28 cellular contexts compared by ENCODE assay signal in the genomic region with DNA sequence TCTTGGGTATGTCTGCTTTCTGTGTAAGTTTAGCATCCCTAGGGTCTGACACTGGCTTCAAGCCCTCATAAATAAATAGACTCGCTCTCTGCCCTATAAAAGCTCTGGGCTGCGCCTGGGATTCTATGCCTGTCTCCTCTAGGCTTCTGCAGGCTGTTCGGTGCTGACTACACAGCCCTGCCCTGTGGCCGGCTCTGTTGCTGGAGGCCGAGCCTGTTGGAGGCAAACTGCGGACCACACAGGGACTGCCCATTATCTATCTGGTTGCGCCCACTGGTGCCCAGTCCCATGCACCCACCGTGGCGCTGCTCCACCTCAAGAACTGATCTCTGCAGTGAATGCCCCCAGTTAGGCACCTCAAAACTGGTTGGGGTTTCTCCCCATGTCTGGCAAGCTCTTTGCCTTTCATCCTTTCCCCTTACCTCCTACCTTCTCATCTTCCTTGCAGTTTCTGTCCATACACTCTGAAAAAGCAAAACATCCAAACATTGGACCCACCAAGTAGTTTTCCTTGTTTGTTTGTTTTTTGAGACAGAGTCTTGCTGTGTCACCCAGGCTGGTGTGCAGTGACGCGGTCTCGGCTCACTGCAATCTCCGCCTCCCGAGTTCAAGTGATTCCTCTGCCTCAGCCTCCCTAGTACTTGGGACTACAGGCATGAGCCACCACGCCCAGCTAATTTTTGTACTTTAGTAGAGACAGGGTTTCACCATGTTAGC.
DNase-seq lines count a peak whose midpoint lies in the region; ATAC-seq and FAIRE-seq lines count a peak whose summit lies in the region.
"Had no signal": no experiment of that assay in that cellular context is flagged by ENCODE, and none has a peak within 500 bp of the region (broad histone marks: within the 10 kb centered on the region; RNA-seq: fewer than 3 reads in every experiment).

No MANE protein-coding gene starts in this region.

- H3K27ac Mint-ChIP-seq in activated naive CD4-positive, alpha-beta T cell treated with anti-CD3 and anti-CD28 coated beads, Interleukin-2, amount 50 U/mL, for 24 hours = peak overlapping the region; percentile 37
- H3K27ac Mint-ChIP-seq in activated naive CD4-positive, alpha-beta T cell treated with anti-CD3 and anti-CD28 coated beads for 36 hours = no peak overlapping the region
- H3K27ac Mint-ChIP-seq: CD8-positive, alpha-beta T cell; IgD-negative memory B cell had no signal

- no peak for FAIRE-seq in small intestine (lab: Jason Lieb, UNC)
- FAIRE-seq: A204.1, GM12878, H1 had no signal

- H2BK5ac ChIP-seq in mesenchymal stem cell (ENCODE audit: low read depth, low read length, poor library complexity, severe bottlenecking) = no peak overlapping the region

- H3K4ac ChIP-seq in mesenchymal stem cell (ENCODE audit: low read depth in 1 of 2, low read length in 2 of 2) = no peak overlapping the region

- peaks cover 63% of the 10 kb centered on the region for H3K4me1 ChIP-seq in SJSA1 (replicated peaks)
- peaks cover 3% of the 10 kb centered on the region for H3K4me1 ChIP-seq in mesenchymal stem cell (ENCODE audit: control insufficient read depth, insufficient read depth, low read depth, low read length)
- H3K4me1 ChIP-seq in small intestine (ENCODE audit: control insufficient read depth in 2 of 2, insufficient read depth in 1 of 2, low read depth in 1 of 2, low read length in 1 of 2) = peaks cover 0 to 5% of the 10 kb centered on the region in 2 donors

- H3K27me3 ChIP-seq in SJSA1 (replicated peaks) = no peaks in the 10 kb centered on the region
- H3K27me3 ChIP-seq in mesenchymal stem cell (ENCODE audit: control insufficient read depth in 1 of 2, insufficient read depth in 1 of 2, low read length in 2 of 2) = peaks cover 20 to 57% of the 10 kb centered on the region in 2 experiments
- no peaks in the 10 kb centered on the region for H3K27me3 ChIP-seq in small intestine (ENCODE audit: control insufficient read depth in 2 of 2, insufficient read depth in 2 of 2, low read length in 2 of 2)

- H3K27ac ChIP-seq in SJSA1 (peak overlapping the region; percentile 95), mesenchymal stem cell (ENCODE audit: low read length, poor library complexity, severe bottlenecking) (no peak overlapping the region), small intestine (ENCODE audit: low read depth in 1 of 2, low read length in 1 of 2) (no peak overlapping the region)
- H3K27ac ChIP-seq: C4-2B, HL-60, KMS-11, PC-9, SK-N-MC had no signal

- H3K4me3 Mint-ChIP-seq in activated naive CD4-positive, alpha-beta T cell treated with anti-CD3 and anti-CD28 coated beads, Interleukin-2, amount 50 U/mL, for 24 hours = no peak overlapping the region
- no peak overlapping the region for H3K4me3 Mint-ChIP-seq in activated naive CD4-positive, alpha-beta T cell treated with anti-CD3 and anti-CD28 coated beads for 36 hours
- H3K4me3 Mint-ChIP-seq: CD8-positive, alpha-beta T cell; IgD-negative memory B cell had no signal

- peak overlapping the region; percentile 28 to 86 for H2BK12ac ChIP-seq in mesenchymal stem cell (ENCODE audit: low read length in 2 of 2)

- H4K91ac ChIP-seq in mesenchymal stem cell (ENCODE audit: low read length) = peak overlapping the region; percentile 29

- no peaks in the 10 kb centered on the region for H3K9me3 ChIP-seq in SJSA1 (replicated peaks)
- H3K9me3 ChIP-seq in mesenchymal stem cell (ENCODE audit: control insufficient read depth, low read length) = no peaks in the 10 kb centered on the region
- no peaks in the 10 kb centered on the region for H3K9me3 ChIP-seq in small intestine (ENCODE audit: control insufficient read depth, low read depth)
- H3K9me3 ChIP-seq: Caco-2 had no signal

- H3K9ac ChIP-seq in mesenchymal stem cell (ENCODE audit: low read length) = no peak overlapping the region
- H3K9ac ChIP-seq: KMS-11 had no signal

- no peak for DNase-seq in activated naive CD4-positive, alpha-beta T cell treated with anti-CD3 and anti-CD28 coated beads for 36 hours
- peak; percentile 95 to 98 for DNase-seq in SJSA1 (ENCODE audit: low read depth in 1 of 2, low spot score in 2 of 2)
- no peak for DNase-seq in mesenchymal stem cell
- no peak for DNase-seq in NCI-H2107 (lab: John Stamatoyannopoulos, UW)
- DNase-seq in small intestine = no peak
- DNase-seq: AML-193; Caco-2; CD8-positive, alpha-beta T cell; DMS79; EL; GDM1; HCEC 1CT; MM.1S; NCI-H2029 treated with DMSO at 0.1 percent for 48 hours; NCI-H2227 treated with DMSO at 0.1 percent for 48 hours; NCI-H526 treated with DMSO at 0.1 percent for 48 hours; PC-9; Right ventricle myocardium superior had no signal

- H3K4me3 ChIP-seq in SJSA1 (no peak overlapping the region), mesenchymal stem cell (ENCODE audit: insufficient read depth in 1 of 2, low read depth in 1 of 2, low read length in 2 of 2) (no peak overlapping the region), small intestine (ENCODE audit: low read depth in 1 of 2, low read length in 2 of 2) (no peak overlapping the region)
- H3K4me3 ChIP-seq: GM12878, PC-9, SK-N-MC had no signal

- no peak overlapping the region for H2AFZ ChIP-seq in mesenchymal stem cell (ENCODE audit: low read depth, low read length)
- H2AFZ ChIP-seq: PC-9 had no signal

- H3K9me3 Mint-ChIP-seq in activated naive CD4-positive, alpha-beta T cell treated with anti-CD3 and anti-CD28 coated beads, Interleukin-2, amount 50 U/mL, for 24 hours = no peaks in the 10 kb centered on the region
- H3K9me3 Mint-ChIP-seq in activated naive CD4-positive, alpha-beta T cell treated with anti-CD3 and anti-CD28 coated beads for 36 hours = no peaks in the 10 kb centered on the region
- H3K9me3 Mint-ChIP-seq: CD8-positive, alpha-beta T cell had no signal

- H2AK5ac ChIP-seq in mesenchymal stem cell (ENCODE audit: low read length, severe bottlenecking) = no peak overlapping the region

- H4K8ac ChIP-seq in mesenchymal stem cell (ENCODE audit: low read length) = no peak overlapping the region

- no peak overlapping the region for H2BK120ac ChIP-seq in mesenchymal stem cell (ENCODE audit: low read depth, low read length)

- peak overlapping the region; percentile 64 for H2BK15ac ChIP-seq in mesenchymal stem cell (ENCODE audit: low read depth, poor library complexity, severe bottlenecking)

- H3K79me1 ChIP-seq in mesenchymal stem cell (replicated peaks; ENCODE audit: low read length, poor library complexity, severe bottlenecking) = no peaks in the 10 kb centered on the region

- H3K36me3 ChIP-seq in SJSA1 (no peaks in the 10 kb centered on the region), mesenchymal stem cell (ENCODE audit: control insufficient read depth in 1 of 2, insufficient read depth in 2 of 2, low read depth in 1 of 2, low read length in 2 of 2) (no peaks in the 10 kb centered on the region), small intestine (ENCODE audit: control insufficient read depth in 2 of 2, insufficient read depth in 2 of 2, low read length in 2 of 2) (no peaks in the 10 kb centered on the region)

- H3K4me1 Mint-ChIP-seq in activated naive CD4-positive, alpha-beta T cell treated with anti-CD3 and anti-CD28 coated beads, Interleukin-2, amount 50 U/mL, for 24 hours = no peaks in the 10 kb centered on the region
- H3K4me1 Mint-ChIP-seq in activated naive CD4-positive, alpha-beta T cell treated with anti-CD3 and anti-CD28 coated beads for 36 hours (ENCODE audit: low read depth) = no peaks in the 10 kb centered on the region
- H3K4me1 Mint-ChIP-seq: IgD-negative memory B cell had no signal

- H3K14ac ChIP-seq in mesenchymal stem cell (ENCODE audit: low read length in 2 of 2) = peak overlapping the region in 1 of 2 experiments; percentile 77

- WGBS in mesenchymal stem cell = 91% methylated on average over 15 of the region's 15 CpGs
- 89 to 92% (median 91%) methylated on average over 15 of the region's 15 CpGs for WGBS in small intestine, 3 donors

- peak overlapping the region in 1 of 2 experiments; percentile 55 for H3K18ac ChIP-seq in mesenchymal stem cell (ENCODE audit: low read depth in 1 of 2, low read length in 2 of 2)

- CTCF ChIA-PET in activated naive CD4-positive, alpha-beta T cell treated with anti-CD3 and anti-CD28 coated beads for 36 hours (lab: Charles Lee) = interaction anchor here (0.6 kb wide), 1 partner anchor 1170 kb away, joined by 5 read pairs; no protein-coding TSS in a partner anchor

- no peak for ATAC-seq in GM21619 (IDR thresholded peaks at IDR 0.05; ENCODE audit: unreplicated experiment)
- ATAC-seq: CD8-positive, alpha-beta T cell; GM12878 had no signal

- intact Hi-C loops in activated naive CD4-positive, alpha-beta T cell treated with anti-CD3 and anti-CD28 coated beads for 36 hours (cut with micrococcal nuclease) = no loop called here

- H3K36me3 Mint-ChIP-seq in activated naive CD4-positive, alpha-beta T cell treated with anti-CD3 and anti-CD28 coated beads, Interleukin-2, amount 50 U/mL, for 24 hours = no peaks in the 10 kb centered on the region
- no peaks in the 10 kb centered on the region for H3K36me3 Mint-ChIP-seq in activated naive CD4-positive, alpha-beta T cell treated with anti-CD3 and anti-CD28 coated beads for 36 hours (ENCODE audit: low read depth)
- H3K36me3 Mint-ChIP-seq: CD8-positive, alpha-beta T cell; IgD-negative memory B cell had no signal

- H3K4me2 ChIP-seq in mesenchymal stem cell (ENCODE audit: low read length, poor library complexity, severe bottlenecking) = no peak overlapping the region
- H3K4me2 ChIP-seq: KMS-11, PC-9 had no signal

- H3K27me3 Mint-ChIP-seq in activated naive CD4-positive, alpha-beta T cell treated with anti-CD3 and anti-CD28 coated beads, Interleukin-2, amount 50 U/mL, for 24 hours = peaks cover 3% of the 10 kb centered on the region
- H3K27me3 Mint-ChIP-seq in activated naive CD4-positive, alpha-beta T cell treated with anti-CD3 and anti-CD28 coated beads for 36 hours (ENCODE audit: low read depth) = peaks cover 10% of the 10 kb centered on the region

- no peak overlapping the region for H3K23ac ChIP-seq in mesenchymal stem cell (ENCODE audit: low read length in 2 of 2)

Comparison
In these comparisons a context has a peak if more than half of its experiments do, and no peak if none do; other contexts are left out.
1. DNase-seq: peak in SJSA1 (2 of 2); none in activated naive CD4-positive, alpha-beta T cell treated with anti-CD3 and anti-CD28 coated beads for 36 hours (single experiment), mesenchymal stem cell (single experiment), NCI-H2107 (single experiment) and small intestine (single experiment).